Comparison of ENCODE assay signal across 7 cellular contexts in genomic region chr13:36297600-36298338, GRCh38. TPM values are rescaled to one million over a fixed set of nuclear protein-coding genes. Genes with fewer than 3 reads are reported as not detected.
DNase-seq lines count a peak whose midpoint lies in the region; ATAC-seq and TF ChIP-seq lines count a peak whose summit lies in the region.

CCDC169 (minus strand) TSS chr13:36297814; CDS start chr13:36297719, 95 bp downstream.

- H3K4me3 Mint-ChIP-seq in activated naive CD4-positive, alpha-beta T cell treated with anti-CD3 and anti-CD28 coated beads for 36 hours = peak within 1 kb of the TSS; percentile 86

- peak within 1 kb of the TSS; percentile 86 for H4K8ac ChIP-seq in neuronal stem cell (ENCODE audit: low read depth, low read length)

- H3K4me3 ChIP-seq in gastroesophageal sphincter = peak within 1 kb of the TSS; percentile 53 to 62
- peak within 1 kb of the TSS; percentile 44 to 80 for H3K4me3 ChIP-seq in neuronal stem cell (ENCODE audit: low read length in 2 of 2)
- H3K4me3 ChIP-seq in subcutaneous abdominal adipose tissue (ENCODE audit: low read depth in 1 of 5, low read length in 5 of 5) = peak within 1 kb of the TSS; percentile 71 to 95 (median 82)

- peak within 1 kb of the TSS; percentile 75 for H3K23ac ChIP-seq in neuronal stem cell (ENCODE audit: low read depth, low read length, poor library complexity)

- peak within 1 kb of the TSS; percentile 92 for H3K18ac ChIP-seq in neuronal stem cell (ENCODE audit: low read length)

- H3K27me3 Mint-ChIP-seq in activated naive CD4-positive, alpha-beta T cell treated with anti-CD3 and anti-CD28 coated beads for 36 hours (ENCODE audit: low read depth) = peaks cover 31% of the 10 kb centered on the region

- CTCF ChIA-PET in activated naive CD4-positive, alpha-beta T cell treated with anti-CD3 and anti-CD28 coated beads for 36 hours (lab: Charles Lee) = interaction anchor here (0.7 to 3.1 kb wide), 3 partner anchors 15 to 49 kb away, joined by 3 to 10 read pairs (median 3); no protein-coding TSS in a partner anchor

- 0% methylated on average over 2 to 4 of the region's 43 CpGs for WGBS in gastroesophageal sphincter (ENCODE audit: low coverage in 1 of 2), 2 donors
- WGBS in neuronal stem cell (ENCODE audit: extremely low coverage in 2 of 2, insufficient read length in 2 of 2, insufficient replicate concordance in 1 of 2), 2 donors = no CpG with 5 or more reads among the region's 43 CpGs

- H3K27ac ChIP-seq in gastroesophageal sphincter (peak within 1 kb of the TSS in 3 of 4 donors; percentile 79 to 85 (median 84)), neuronal stem cell (replicated peaks; ENCODE audit: low read length) (peak within 1 kb of the TSS; percentile 86), subcutaneous abdominal adipose tissue (ENCODE audit: low read depth, low read length) (peak within 1 kb of the TSS; percentile 38)

- H3K4me1 Mint-ChIP-seq in activated naive CD4-positive, alpha-beta T cell treated with anti-CD3 and anti-CD28 coated beads for 36 hours (ENCODE audit: low read depth) = peaks cover 15% of the 10 kb centered on the region

- no peak within 1 kb of the TSS for H2BK120ac ChIP-seq in neuronal stem cell (ENCODE audit: low read depth, low read length)

- H2AFZ ChIP-seq in neuronal stem cell (ENCODE audit: low read length) = peak within 1 kb of the TSS; percentile 80

- no peak within 1 kb of the TSS for H3K14ac ChIP-seq in neuronal stem cell (ENCODE audit: low read length)

- ATAC-seq in GM18867 (IDR thresholded peaks at IDR 0.05; ENCODE audit: unreplicated experiment) = peak; percentile 53
- peak; percentile 76 for ATAC-seq in HG03442 (IDR thresholded peaks at IDR 0.05; ENCODE audit: unreplicated experiment)
- ATAC-seq in gastroesophageal sphincter = peak; percentile 89

- H3K9me3 ChIP-seq in gastroesophageal sphincter (no peaks in the 10 kb centered on the region), neuronal stem cell (replicated peaks in 1 of 2; ENCODE audit: control insufficient read depth in 2 of 2, insufficient read depth in 1 of 2, low read depth in 1 of 2, low read length in 2 of 2) (no peaks in the 10 kb centered on the region), subcutaneous abdominal adipose tissue (ENCODE audit: control insufficient read depth in 5 of 5, low read length in 5 of 5) (no peaks in the 10 kb centered on the region)

- H3K4me1 ChIP-seq in gastroesophageal sphincter = peaks cover 0 to 18% (median 3%) of the 10 kb centered on the region in 3 donors
- H3K4me1 ChIP-seq in neuronal stem cell (ENCODE audit: control insufficient read depth in 2 of 2, insufficient read depth in 1 of 2, low read depth in 1 of 2, low read length in 2 of 2) = peaks cover 5 to 6% of the 10 kb centered on the region in 2 donors
- H3K4me1 ChIP-seq in subcutaneous abdominal adipose tissue (ENCODE audit: control insufficient read depth in 5 of 5, insufficient read depth in 5 of 5, low read length in 5 of 5) = peaks cover 0 to 19% (median 18%) of the 10 kb centered on the region in 5 donors

- peaks cover 0 to 11% of the 10 kb centered on the region in 2 donors for H3K36me3 ChIP-seq in gastroesophageal sphincter
- peaks cover 0 to 24% of the 10 kb centered on the region in 2 donors for H3K36me3 ChIP-seq in neuronal stem cell (replicated peaks in 1 of 2; ENCODE audit: control insufficient read depth in 2 of 2, insufficient read depth in 2 of 2, low read length in 2 of 2)
- peaks cover 0 to 12% (median 3%) of the 10 kb centered on the region in 5 donors for H3K36me3 ChIP-seq in subcutaneous abdominal adipose tissue (ENCODE audit: control insufficient read depth in 5 of 5, insufficient read depth in 5 of 5, low read length in 5 of 5)

- no peak within 1 kb of the TSS for H2BK5ac ChIP-seq in neuronal stem cell (ENCODE audit: low read length)

- no peak within 1 kb of the TSS for H2AK5ac ChIP-seq in neuronal stem cell (ENCODE audit: low read depth, low read length)

- H2BK12ac ChIP-seq in neuronal stem cell (ENCODE audit: low read length) = peak within 1 kb of the TSS; percentile 97

- TF ChIP-seq POLR2A in gastroesophageal sphincter (IDR thresholded peaks at IDR 0.05) = no peak

- no peak within 1 kb of the TSS for H3K27ac Mint-ChIP-seq in activated naive CD4-positive, alpha-beta T cell treated with anti-CD3 and anti-CD28 coated beads for 36 hours

- H3K4ac ChIP-seq in neuronal stem cell (ENCODE audit: low read length) = no peak within 1 kb of the TSS

- peak within 1 kb of the TSS; percentile 56 for H2BK15ac ChIP-seq in neuronal stem cell (ENCODE audit: low read length)

- no peaks in the 10 kb centered on the region for H3K79me1 ChIP-seq in neuronal stem cell (ENCODE audit: low read depth, low read length)

- peak in 1 of 4 experiments; percentile 2 for TF ChIP-seq CTCF in gastroesophageal sphincter (IDR thresholded peaks at IDR 0.05)

- H3K9me3 Mint-ChIP-seq in activated naive CD4-positive, alpha-beta T cell treated with anti-CD3 and anti-CD28 coated beads for 36 hours = no peaks in the 10 kb centered on the region

- no peak for TF ChIP-seq EP300 in gastroesophageal sphincter (IDR thresholded peaks at IDR 0.05)

- peak within 1 kb of the TSS; percentile 64 for H3K9ac ChIP-seq in neuronal stem cell (ENCODE audit: low read depth, low read length, poor library complexity)
- peak within 1 kb of the TSS in 4 of 5 donors; percentile 64 to 88 (median 76) for H3K9ac ChIP-seq in subcutaneous abdominal adipose tissue (ENCODE audit: low read length in 5 of 5)

- no peaks in the 10 kb centered on the region for H3K27me3 ChIP-seq in gastroesophageal sphincter
- no peaks in the 10 kb centered on the region for H3K27me3 ChIP-seq in neuronal stem cell (ENCODE audit: control insufficient read depth in 3 of 3, insufficient read depth in 3 of 3, low read depth in 1 of 3, low read length in 3 of 3)
- H3K27me3 ChIP-seq in subcutaneous abdominal adipose tissue (ENCODE audit: control insufficient read depth in 5 of 5, insufficient read depth in 4 of 5, low read length in 5 of 5) = no peaks in the 10 kb centered on the region

- H3K4me2 ChIP-seq in neuronal stem cell (ENCODE audit: insufficient read depth, low read length, poor library complexity, severe bottlenecking) = peak within 1 kb of the TSS; percentile 81

- H4K91ac ChIP-seq in neuronal stem cell (ENCODE audit: low read depth, low read length, poor library complexity) = no peak within 1 kb of the TSS

- H3K36me3 Mint-ChIP-seq in activated naive CD4-positive, alpha-beta T cell treated with anti-CD3 and anti-CD28 coated beads for 36 hours (ENCODE audit: low read depth) = no peaks in the 10 kb centered on the region

- intact Hi-C loops in activated naive CD4-positive, alpha-beta T cell treated with anti-CD3 and anti-CD28 coated beads for 36 hours (cut with micrococcal nuclease) = loop anchor here (1.0 to 2.0 kb wide), 2 partner anchors 48 to 521 kb away; partner anchors contain the start of gene RFXAP

- DNase-seq in SK-N-DZ (ENCODE audit: low spot score) = peak; percentile 67
- peak; percentile 78 for DNase-seq in activated naive CD4-positive, alpha-beta T cell treated with anti-CD3 and anti-CD28 coated beads for 36 hours
- peak; percentile 65 for DNase-seq in neuronal stem cell (ENCODE audit: low spot score)

RNA-seq across cellular contexts. Expression of gene CCDC169, which starts in this region (rescaled TPM):
- polyA plus RNA-seq in SK-N-DZ (2014; cell fraction: cytosol; rRNA removed) = 7.0 and 7.2 TPM in 2 replicates
- polyA plus RNA-seq in SK-N-DZ (2014; cell fraction: nucleus; rRNA removed) = 5.0 and 10.0 TPM in 2 replicates
- 1 to 10 TPM in 1 of 2 experiments, under 1 TPM in 1; 0.50 to 1.0 TPM for total RNA-seq in activated naive CD4-positive, alpha-beta T cell treated with anti-CD3 and anti-CD28 coated beads for 36 hours
- 1 to 10 TPM in 1 of 4 donors, under 1 TPM in 2, not detected in 1; 0.46 to 5.6 (median 0.94) TPM for total RNA-seq in gastroesophageal sphincter
- polyA plus RNA-seq in neuronal stem cell (2013, experiment 1 of 2) = 8.4 TPM
- polyA plus RNA-seq in neuronal stem cell (2013, experiment 2 of 2) = 9.4 TPM

Comparison
In these comparisons a context has a peak if more than half of its experiments do, and no peak if none do; other contexts are left out.
1. Peak in every context shown above with its lines: DNase-seq, ATAC-seq, H3K4me3 ChIP-seq and H3K27ac ChIP-seq.